ENCODE assay signal across 29 cellular contexts in genomic region chr19:4906963-4907362, GRCh38. TPM values are rescaled to one million over a fixed set of nuclear protein-coding genes. Genes with fewer than 3 reads are reported as not detected.
"Had no signal": no experiment of that assay in that cellular context is flagged by ENCODE, and none has a peak within 500 bp of the region (broad histone marks: within the 10 kb centered on the region; RNA-seq: fewer than 3 reads in every experiment).

No MANE protein-coding gene starts in this region.

- ATAC-seq: activated CD8-positive, alpha-beta memory T cell treated with anti-CD3 and anti-CD28 coated beads, Interleukin-2, amount 10 ng/mL, durations not matched to agents 7 days and 5 days; activated CD8-positive, alpha-beta T cell treated with anti-CD3 and anti-CD28 coated beads, Interleukin-2, amount 10 ng/mL, durations not matched to agents 7 days and 5 days; activated naive CD8-positive, alpha-beta T cell treated with anti-CD3 and anti-CD28 coated beads, Interleukin-2, amount 50 U/mL, for 24 hours; gastroesophageal sphincter; left cardiac atrium had no signal

- H2AFZ ChIP-seq: hepatocyte had no signal

- H3K27me3 ChIP-seq: colonic mucosa, hepatocyte, neutrophil, ovary had no signal

- H3K27me3 Mint-ChIP-seq: activated B cell treated with CpG ODN at 0.5 μM for 24 hours; activated CD8-positive, alpha-beta memory T cell treated with anti-CD3 and anti-CD28 coated beads, Interleukin-2, amount 10 ng/mL, durations not matched to agents 7 days and 5 days; activated naive CD4-positive, alpha-beta T cell treated with anti-CD3 and anti-CD28 coated beads, Interleukin-2, amount 50 U/mL, for 24 hours; activated naive CD8-positive, alpha-beta T cell treated with anti-CD3 and anti-CD28 coated beads, Interleukin-2, amount 50 U/mL, for 24 hours; central memory CD8-positive, alpha-beta T cell had no signal

- H3K27ac ChIP-seq: colonic mucosa, epithelial cell of prostate, esophagus squamous epithelium, gastroesophageal sphincter, hepatocyte, neutrophil, ovary, prostate gland, spleen, tibial nerve had no signal

- H3K4me2 ChIP-seq: hepatocyte had no signal

- H3K36me3 ChIP-seq: colonic mucosa, esophagus squamous epithelium, gastroesophageal sphincter, ovary, prostate gland, tibial nerve had no signal

- H3K27ac Mint-ChIP-seq: activated B cell treated with CpG ODN at 0.5 μM for 24 hours; activated CD8-positive, alpha-beta memory T cell treated with anti-CD3 and anti-CD28 coated beads, Interleukin-2, amount 10 ng/mL, durations not matched to agents 7 days and 5 days; activated CD8-positive, alpha-beta T cell treated with anti-CD3 and anti-CD28 coated beads, Interleukin-2, amount 10 ng/mL, durations not matched to agents 7 days and 5 days; activated naive CD4-positive, alpha-beta T cell treated with anti-CD3 and anti-CD28 coated beads, Interleukin-2, amount 50 U/mL, for 24 hours; activated naive CD8-positive, alpha-beta T cell treated with anti-CD3 and anti-CD28 coated beads, Interleukin-2, amount 50 U/mL, for 24 hours; activated T-helper 2 cell treated with anti-CD3 and anti-CD28 coated beads, Interferon-gamma antibody, Interleukin-2, Interleukin-4, amounts not matched to agents 10 μg/mL and 5 μg/mL and 100 μg/mL, durations not matched to agents 14 hours and 24 hours and 36 hours; nephron progenitor cell had no signal

- H3K4me3 ChIP-seq: colonic mucosa, esophagus squamous epithelium, gastroesophageal sphincter, hepatocyte, ovary, prostate gland, spleen, tibial nerve had no signal

- H3K4me3 Mint-ChIP-seq: activated B cell treated with CpG ODN at 0.5 μM for 24 hours; activated CD8-positive, alpha-beta memory T cell treated with anti-CD3 and anti-CD28 coated beads, Interleukin-2, amount 10 ng/mL, durations not matched to agents 7 days and 5 days; activated CD8-positive, alpha-beta T cell treated with anti-CD3 and anti-CD28 coated beads, Interleukin-2, amount 10 ng/mL, durations not matched to agents 7 days and 5 days; activated naive CD4-positive, alpha-beta T cell treated with anti-CD3 and anti-CD28 coated beads, Interleukin-2, amount 50 U/mL, for 24 hours; activated naive CD8-positive, alpha-beta T cell treated with anti-CD3 and anti-CD28 coated beads, Interleukin-2, amount 50 U/mL, for 24 hours; central memory CD8-positive, alpha-beta T cell; nephron progenitor cell had no signal

- H3K9me3 ChIP-seq: colonic mucosa, esophagus squamous epithelium, gastroesophageal sphincter, neutrophil, ovary, prostate gland, spleen, tibial nerve had no signal

- DNase-seq: activated B cell treated with CpG ODN at 0.5 μM for 24 hours; activated CD4-positive, alpha-beta T cell treated with anti-CD3 and anti-CD28 coated beads, Interleukin-2, amount 50 U/mL, for 1 hour; activated CD8-positive, alpha-beta memory T cell treated with anti-CD3 and anti-CD28 coated beads, Interleukin-2, amount 10 ng/mL, durations not matched to agents 7 days and 5 days; activated CD8-positive, alpha-beta T cell treated with anti-CD3 and anti-CD28 coated beads, Interleukin-2, amount 10 ng/mL, durations not matched to agents 7 days and 5 days; activated naive CD8-positive, alpha-beta T cell treated with anti-CD3 and anti-CD28 coated beads, Interleukin-2, amount 50 U/mL, for 24 hours; activated T-cell treated with anti-CD3 and anti-CD28 coated beads, Interleukin-2, amount 50 U/mL, for 48 hours; colonic mucosa; effector CD8-positive, alpha-beta T cell; esophagus squamous epithelium; islet precursor cell; left cardiac atrium; mammary epithelial cell; nephron progenitor cell; ovary; spleen; stimulated activated naive CD4-positive, alpha-beta T cell; T-helper 2 cell had no signal

- H3K9me3 Mint-ChIP-seq: activated B cell treated with CpG ODN at 0.5 μM for 24 hours; activated naive CD4-positive, alpha-beta T cell treated with anti-CD3 and anti-CD28 coated beads, Interleukin-2, amount 50 U/mL, for 24 hours; activated naive CD8-positive, alpha-beta T cell treated with anti-CD3 and anti-CD28 coated beads, Interleukin-2, amount 50 U/mL, for 24 hours; activated T-helper 2 cell treated with anti-CD3 and anti-CD28 coated beads, Interferon-gamma antibody, Interleukin-2, Interleukin-4, amounts not matched to agents 10 μg/mL and 5 μg/mL and 100 μg/mL, durations not matched to agents 14 hours and 24 hours and 36 hours; central memory CD8-positive, alpha-beta T cell; nephron progenitor cell had no signal

RNA-seq across cellular contexts. Expression of gene ARRDC5, which starts 4.3 kb away (rescaled TPM):
- total RNA-seq: bronchial epithelial cell, hepatocyte, mammary epithelial cell, temporal lobe had no signal
- polyA plus RNA-seq: hepatocyte, liver, mammary epithelial cell had no signal
